In genomic region chr16:67311607-67312449, GRCh38 we compare ENCODE assay signal across 9 cellular contexts. TPM values are rescaled to one million over a fixed set of nuclear protein-coding genes. Genes with fewer than 3 reads are reported as not detected.
DNase-seq lines count a peak whose midpoint lies in the region; ATAC-seq, FAIRE-seq and TF ChIP-seq lines count a peak whose summit lies in the region.
"Had no signal": no experiment of that assay in that cellular context is flagged by ENCODE, and none has a peak within 500 bp of the region (broad histone marks: within the 10 kb centered on the region; RNA-seq: fewer than 3 reads in every experiment).

No MANE protein-coding gene starts in this region.

- no peak for FAIRE-seq in A549 (lab: Jason Lieb, UNC)

- CTCF ChIA-PET in A549 (lab: Yijun Ruan, JAX), result interaction anchor here (0.6 to 7.0 kb wide), 5 partner anchors 15 to 115 kb away, joined by 3 to 49 read pairs (median 3); partner anchors contain the start of genes KCTD19 and LRRC36
- CTCF ChIA-PET in activated CD8-positive, alpha-beta T cell treated with anti-CD3 and anti-CD28 coated beads for 36 hours (lab: Charles Lee), result interaction anchor here (0.6 to 1.9 kb wide), 6 partner anchors 14 to 88 kb away, joined by 3 to 11 read pairs (median 3); partner anchors contain the start of genes FHOD1, KCTD19 and LRRC36

- TF ChIP-seq RAD21 in A549 (conservative IDR thresholded peaks at IDR 0.05 in 1 of 2, IDR thresholded peaks at IDR 0.05 in 1 of 2), result no peak

- no peaks in the 10 kb centered on the region for H3K36me3 Mint-ChIP-seq in activated CD8-positive, alpha-beta T cell treated with anti-CD3 and anti-CD28 coated beads for 36 hours (ENCODE audit: low read depth)

- DNase-seq in A549 (ENCODE audit: low read depth in 1 of 2, low spot score in 1 of 2) (peak; percentile 92 to 94), foreskin keratinocyte (peak; percentile 100), NCI-H345 (lab: John Stamatoyannopoulos, UW) (no peak), SIG-M5 (lab: John Stamatoyannopoulos, UW) (no peak)
- peak; percentile 97 for DNase-seq in activated CD8-positive, alpha-beta T cell treated with anti-CD3 and anti-CD28 coated beads for 36 hours
- peak; percentile 68 for DNase-seq in stimulated activated CD4-positive, alpha-beta T cell treated with anti-CD3 and anti-CD28 coated beads, Interleukin-2, amount 100 ng/mL, for 4 hours (ENCODE audit: low read depth)

- ATAC-seq in A549 (peak; percentile 97 to 99), GM19035 (IDR thresholded peaks at IDR 0.05; ENCODE audit: unreplicated experiment) (peak; percentile 71), HG03460 (IDR thresholded peaks at IDR 0.05; ENCODE audit: unreplicated experiment) (peak; percentile 82), foreskin keratinocyte (peak; percentile 98)
- peak; percentile 95 for ATAC-seq in activated CD8-positive, alpha-beta T cell treated with anti-CD3 and anti-CD28 coated beads for 36 hours

- intact Hi-C loops in activated CD8-positive, alpha-beta T cell treated with anti-CD3 and anti-CD28 coated beads for 36 hours (cut with micrococcal nuclease), result no loop called here

- peaks cover 36% of the 10 kb centered on the region for H3K4me1 Mint-ChIP-seq in activated CD8-positive, alpha-beta T cell treated with anti-CD3 and anti-CD28 coated beads for 36 hours (ENCODE audit: low read depth)

- peak overlapping the region; percentile 32 to 76; a peak in 5 of 6 replicates for H3K27ac ChIP-seq in A549
- peak overlapping the region; percentile 96 for H3K27ac ChIP-seq in foreskin keratinocyte

- H3K27me3 Mint-ChIP-seq in activated CD8-positive, alpha-beta T cell treated with anti-CD3 and anti-CD28 coated beads for 36 hours, result peaks cover 3% of the 10 kb centered on the region

- TF ChIP-seq CTCF in A549 (IDR thresholded peaks at IDR 0.05) (no peak), foreskin keratinocyte (conservative IDR thresholded peaks at IDR 0.05) (no peak)
- no peak for TF ChIP-seq CTCF in activated CD8-positive, alpha-beta T cell treated with anti-CD3 and anti-CD28 coated beads for 36 hours (IDR thresholded peaks at IDR 0.05)

- H3K27me3 ChIP-seq in foreskin keratinocyte, result no peaks in the 10 kb centered on the region

- WGBS in A549 (ENCODE audit: missing lambda C conversion rate), result 26% methylated on average over 5 of the region's 5 CpGs

- H3K27ac Mint-ChIP-seq in activated CD8-positive, alpha-beta T cell treated with anti-CD3 and anti-CD28 coated beads for 36 hours, result peak overlapping the region; percentile 94
- H3K27ac Mint-ChIP-seq: dendritic cell treated with granulocyte-macrophage colony-stimulating factor and Interleukin-4, amounts not matched to agents 40 ng/mL and 50 ng/mL, for 4 days had no signal

- no peak overlapping the region for H3K4me3 ChIP-seq in A549

- H3K4me2 ChIP-seq in A549, result peak overlapping the region; percentile 49

- no peaks in the 10 kb centered on the region for H3K9me3 Mint-ChIP-seq in activated CD8-positive, alpha-beta T cell treated with anti-CD3 and anti-CD28 coated beads for 36 hours
- H3K9me3 Mint-ChIP-seq: dendritic cell treated with granulocyte-macrophage colony-stimulating factor and Interleukin-4, amounts not matched to agents 40 ng/mL and 50 ng/mL, for 4 days had no signal

- peak in 1 of 2 experiments; percentile 37; a peak in 1 of 5 replicates for TF ChIP-seq EP300 in A549 (IDR thresholded peaks at IDR 0.05)

- POLR2A ChIA-PET in A549 (lab: Yijun Ruan, JAX), result interaction anchor here (1.4 kb wide), 1 partner anchor 28 kb away, joined by 4 read pairs; no protein-coding TSS in a partner anchor
- POLR2A ChIA-PET in activated CD8-positive, alpha-beta T cell treated with anti-CD3 and anti-CD28 coated beads for 36 hours (lab: Charles Lee), result interaction anchor here (1.1 to 1.7 kb wide), 4 partner anchors 12 to 169 kb away, joined by 3 to 4 read pairs (median 4); partner anchors contain the start of gene ATP6V0D1

- TF ChIP-seq POLR2A in A549 (IDR thresholded peaks at IDR 0.05; ENCODE audit: low read length), result no peak

- H3K4me3 Mint-ChIP-seq in activated CD8-positive, alpha-beta T cell treated with anti-CD3 and anti-CD28 coated beads for 36 hours, result peak overlapping the region; percentile 9
- H3K4me3 Mint-ChIP-seq: dendritic cell treated with granulocyte-macrophage colony-stimulating factor and Interleukin-4, amounts not matched to agents 40 ng/mL and 50 ng/mL, for 4 days had no signal

- H3K4me1 ChIP-seq in A549, result peaks cover 21% of the 10 kb centered on the region
- peaks cover 13% of the 10 kb centered on the region for H3K4me1 ChIP-seq in foreskin keratinocyte

- H3K9me3 ChIP-seq in A549, result no peaks in the 10 kb centered on the region

TF ChIP-seq in A549, 52 proteins besides CTCF, POLR2A, EP300 and RAD21:
- TF ChIP-seq ELK1 (IDR thresholded peaks at IDR 0.05; ENCODE audit: low read depth, low read length), result no peak
- peak; percentile 37; the same call in 1 of the 2 replicates for TF ChIP-seq GATA3 (IDR thresholded peaks at IDR 0.05; ENCODE audit: borderline replicate concordance)
- TF ChIP-seq MAFK (IDR thresholded peaks at IDR 0.05; ENCODE audit: partially characterized antibody), result peak; percentile 80
- TF ChIP-seq JUNB (IDR thresholded peaks at IDR 0.05), result peak; percentile 57
- TF ChIP-seq ZC3H11A (IDR thresholded peaks at IDR 0.05), result no peak
- TF ChIP-seq NFE2L2 (conservative IDR thresholded peaks at IDR 0.05; ENCODE audit: low read length), result peak; percentile 58
- peak; percentile 50 for TF ChIP-seq MAX (IDR thresholded peaks at IDR 0.05)
- TF ChIP-seq HOXB5 (CRISPR knock-in tag; IDR thresholded peaks at IDR 0.05), result 0 out of 2 replicates have a peak, but pooled peaks have one; percentile 45
- TF ChIP-seq FOSL2 (IDR thresholded peaks at IDR 0.05), result 0 out of 2 replicates have a peak, but pooled peaks have one; percentile 28
- peak; percentile 85 for TF ChIP-seq FOSL2 (CRISPR knock-in tag; IDR thresholded peaks at IDR 0.05)
- peak in 1 of 2 experiments; percentile 31; a peak in 1 of 5 replicates for TF ChIP-seq JUN (IDR thresholded peaks at IDR 0.05)

RNA-seq across cellular contexts. Expression of gene KCTD19, which starts 14.7 kb away (rescaled TPM):
- polyA plus RNA-seq in A549 (2011; rRNA removed), result 1.1 and 2.4 TPM in 2 replicates
- polyA plus RNA-seq in A549 (2012; cell fraction: cytosol; rRNA removed), result 0.36 and 0.84 TPM in 2 replicates
- polyA plus RNA-seq in A549 (2012; cell fraction: nucleus; rRNA removed), result 1.8 and 2.1 TPM in 2 replicates
- polyA plus RNA-seq in A549 (2017; fragmentation: RNase III; extraction: RNeasy Plus Mini Kit Qiagen cat#74134 plus additional on column Dnase treatment), result 0.57 to 1.00 TPM (median 0.76 TPM) in 3 replicates
- polyA minus RNA-seq in A549 (2011; rRNA and poly(A)+ RNA removed), result 1.2 and 4.5 TPM in 2 replicates
- 1 to 10 TPM; 3.0 to 3.9 TPM for total RNA-seq in activated CD8-positive, alpha-beta T cell treated with anti-CD3 and anti-CD28 coated beads for 36 hours
- total RNA-seq in foreskin keratinocyte, result not detected in 2 replicates
- polyA plus RNA-seq in foreskin keratinocyte, result not detected in 2 replicates

RNA-seq across cellular contexts. Expression of gene LRRC36, which starts 14.8 kb away (rescaled TPM):
- polyA plus RNA-seq in A549 (2011; rRNA removed), result 0.57 and 0.93 TPM in 2 replicates
- polyA plus RNA-seq in A549 (2012; cell fraction: cytosol; rRNA removed), result 0.05 and 0.07 TPM in 2 replicates
- polyA plus RNA-seq in A549 (2012; cell fraction: nucleus; rRNA removed), result 0.19 and 0.40 TPM in 2 replicates
- polyA plus RNA-seq in A549 (2017; fragmentation: RNase III; extraction: RNeasy Plus Mini Kit Qiagen cat#74134 plus additional on column Dnase treatment), result 0.25 to 0.48 TPM (median 0.44 TPM) in 3 replicates
- polyA minus RNA-seq in A549 (2011; rRNA and poly(A)+ RNA removed), result 0.24 and 0.54 TPM in 2 replicates
- under 1 TPM; 0.81 to 0.90 TPM for total RNA-seq in activated CD8-positive, alpha-beta T cell treated with anti-CD3 and anti-CD28 coated beads for 36 hours
- not detected in 2 replicates for total RNA-seq in foreskin keratinocyte
- polyA plus RNA-seq in foreskin keratinocyte, result not detected in 2 replicates

RNA-seq across cellular contexts. Expression of gene PLEKHG4, which starts 32.5 kb away (rescaled TPM):
- polyA plus RNA-seq in A549 (2011; rRNA removed) (10.0 and 17.7 TPM in 2 replicates), A549 (2017; fragmentation: RNase III; extraction: RNeasy Plus Mini Kit Qiagen cat#74134 plus additional on column Dnase treatment) (15.6 to 16.6 TPM (median 15.9 TPM) in 3 replicates), foreskin keratinocyte (6.0 and 8.9 TPM in 2 replicates)
- 16.6 and 21.7 TPM in 2 replicates for polyA plus RNA-seq in A549 (2012; cell fraction: cytosol; rRNA removed)
- polyA plus RNA-seq in A549 (2012; cell fraction: nucleus; rRNA removed), result 99.4 and 105 TPM in 2 replicates
- polyA minus RNA-seq in A549 (2011; rRNA and poly(A)+ RNA removed), result 21.7 and 24.1 TPM in 2 replicates
- total RNA-seq in activated CD8-positive, alpha-beta T cell treated with anti-CD3 and anti-CD28 coated beads for 36 hours, result 10 to 100 TPM; 17.3 to 20.8 TPM
- total RNA-seq in foreskin keratinocyte, result 8.9 and 14.1 TPM in 2 replicates

Comparison
In these comparisons a context has a peak if more than half of its experiments do, and no peak if none do; other contexts are left out.
1. DNase-seq: peak in A549 (2 of 2), activated CD8-positive, alpha-beta T cell treated with anti-CD3 and anti-CD28 coated beads for 36 hours (single experiment), foreskin keratinocyte (2 of 2) and stimulated activated CD4-positive, alpha-beta T cell treated with anti-CD3 and anti-CD28 coated beads, Interleukin-2, amount 100 ng/mL, for 4 hours (single experiment); none in NCI-H345 (single experiment) and SIG-M5 (single experiment).
2. Peak in every context shown above with its lines, with median percentiles within 50 percentile points of each other: ATAC-seq.